ENCODE assay signal across 8 cellular contexts in genomic region chr19:11155373-11156120, GRCh38. TPM values are rescaled to one million over a fixed set of nuclear protein-coding genes. Genes with fewer than 3 reads are reported as not detected.
DNase-seq lines count a peak whose midpoint lies in the region; FAIRE-seq and TF ChIP-seq lines count a peak whose summit lies in the region.

Gene SPC24 (minus strand): TSS chr19:11155782. CDS start chr19:11155776, 6 bp downstream.

- peak within 1 kb of the TSS; percentile 99 for H3K18ac ChIP-seq in neuronal stem cell (ENCODE audit: low read length)

- CTCF ChIA-PET in HEK293T (lab: Yijun Ruan, JAX), result no interaction called here

- H3K9ac ChIP-seq in neuronal stem cell (ENCODE audit: low read depth, low read length, poor library complexity), result peak within 1 kb of the TSS; percentile 100

- H3K23ac ChIP-seq in neuronal stem cell (ENCODE audit: low read depth, low read length, poor library complexity), result peak within 1 kb of the TSS; percentile 99

- H2BK120ac ChIP-seq in neuronal stem cell (ENCODE audit: low read depth, low read length), result no peak within 1 kb of the TSS

- H2BK15ac ChIP-seq in neuronal stem cell (ENCODE audit: low read length), result no peak within 1 kb of the TSS

- peak within 1 kb of the TSS; percentile 89 for H2AFZ ChIP-seq in neuronal stem cell (ENCODE audit: low read length)

- POLR2A ChIA-PET in HEK293T (lab: Yijun Ruan, JAX), result interaction anchor here (1.0 to 3.8 kb wide), 8 partner anchors 8 to 67 kb away, joined by 3 to 26 read pairs (median 5); no protein-coding TSS in a partner anchor

- peak within 1 kb of the TSS; percentile 66 for H3K4me2 ChIP-seq in neuronal stem cell (ENCODE audit: insufficient read depth, low read length, poor library complexity, severe bottlenecking)

- peak within 1 kb of the TSS; percentile 7 for H3K27ac ChIP-seq in neuronal stem cell (replicated peaks; ENCODE audit: low read length)
- H3K27ac ChIP-seq in substantia nigra (ENCODE audit: low read depth, low read length, poor library complexity, severe bottlenecking), result peak within 1 kb of the TSS; percentile 52

- peaks cover 3 to 7% of the 10 kb centered on the region in 2 donors for H3K4me1 ChIP-seq in neuronal stem cell (ENCODE audit: control insufficient read depth in 2 of 2, insufficient read depth in 1 of 2, low read depth in 1 of 2, low read length in 2 of 2)

- H3K36me3 ChIP-seq in neuronal stem cell (replicated peaks in 1 of 2; ENCODE audit: control insufficient read depth in 2 of 2, insufficient read depth in 2 of 2, low read length in 2 of 2), result peaks cover 2 to 24% of the 10 kb centered on the region in 2 donors

- DNase-seq in GF-D8 (lab: John Stamatoyannopoulos, UW) (peak; percentile 95), HEK293T (ENCODE audit: extremely low spot score) (peak; percentile 100), MV-4-11 (lab: John Stamatoyannopoulos, UW) (peak; percentile 100), SK-MEL-5 (ENCODE audit: low read depth, low spot score) (peak; percentile 97), frontal cortex (ENCODE audit: low spot score in 2 of 2) (peak; percentile 98 to 99), neuronal stem cell (ENCODE audit: low spot score) (peak; percentile 98), substantia nigra (lab: John Stamatoyannopoulos, UW) (peak; percentile 58 to 98 (median 94))
- peak; percentile 91 for DNase-seq in activated naive CD4-positive, alpha-beta T cell treated with Interleukin-2 at 50 U/mL for 16 hours

- peak within 1 kb of the TSS; percentile 53 for H4K91ac ChIP-seq in neuronal stem cell (ENCODE audit: low read depth, low read length, poor library complexity)

- peak within 1 kb of the TSS; percentile 96 for H2AK5ac ChIP-seq in neuronal stem cell (ENCODE audit: low read depth, low read length)

- H3K14ac ChIP-seq in neuronal stem cell (ENCODE audit: low read length), result peak within 1 kb of the TSS; percentile 89

- peaks cover 7% of the 10 kb centered on the region for H3K79me1 ChIP-seq in neuronal stem cell (ENCODE audit: low read depth, low read length)

- WGBS in neuronal stem cell (ENCODE audit: extremely low coverage in 2 of 2, insufficient read length in 2 of 2, insufficient replicate concordance in 1 of 2), 2 donors, result no CpG with 5 or more reads among the region's 50 CpGs

- H4K8ac ChIP-seq in neuronal stem cell (ENCODE audit: low read depth, low read length), result peak within 1 kb of the TSS; percentile 98

- peak; percentile 93 for FAIRE-seq in frontal cortex (lab: Jason Lieb, UNC)

- H3K4ac ChIP-seq in neuronal stem cell (ENCODE audit: low read length), result peak within 1 kb of the TSS; percentile 84

- in situ Hi-C loops in SK-MEL-5 (cut with HindIII; ENCODE audit: low pct_unique_long_range_greater_than_20kb, low sequenced_read_pairs), result no loop called here

- no peaks in the 10 kb centered on the region for H3K9me3 ChIP-seq in neuronal stem cell (replicated peaks in 1 of 2; ENCODE audit: control insufficient read depth in 2 of 2, insufficient read depth in 1 of 2, low read depth in 1 of 2, low read length in 2 of 2)

- no peak within 1 kb of the TSS for H2BK12ac ChIP-seq in neuronal stem cell (ENCODE audit: low read length)

- peak within 1 kb of the TSS; percentile 93 for H2BK5ac ChIP-seq in neuronal stem cell (ENCODE audit: low read length)

- H3K27me3 ChIP-seq in neuronal stem cell (ENCODE audit: control insufficient read depth in 3 of 3, insufficient read depth in 3 of 3, low read depth in 1 of 3, low read length in 3 of 3), result no peaks in the 10 kb centered on the region

- H3K4me3 ChIP-seq in neuronal stem cell (ENCODE audit: low read length in 2 of 2), result peak within 1 kb of the TSS; percentile 82 to 95

TF ChIP-seq in HEK293T, 16 proteins besides CTCF, POLR2A, EP300 and RAD21:
- peak; percentile 63 for TF ChIP-seq ELF4 (IDR thresholded peaks at IDR 0.05)
- TF ChIP-seq NFRKB (IDR thresholded peaks at IDR 0.05), result peak; percentile 54; the same call in 1 of the 2 replicates
- TF ChIP-seq TARDBP (IDR thresholded peaks at IDR 0.05), result no peak
- peak; percentile 69 for TF ChIP-seq L3MBTL2 (conservative IDR thresholded peaks at IDR 0.05)
- TF ChIP-seq ZNF384 (IDR thresholded peaks at IDR 0.05), result no peak
- TF ChIP-seq ARNT (IDR thresholded peaks at IDR 0.05), result no peak
- no peak for TF ChIP-seq FOXM1 (IDR thresholded peaks at IDR 0.05; ENCODE audit: borderline replicate concordance)
- TF ChIP-seq FOXA1 (IDR thresholded peaks at IDR 0.05), result no peak
- no peak for TF ChIP-seq CTBP1 (IDR thresholded peaks at IDR 0.05; ENCODE audit: borderline replicate concordance)
- TF ChIP-seq HDGF (IDR thresholded peaks at IDR 0.05; ENCODE audit: borderline replicate concordance), result no peak
- TF ChIP-seq BHLHE40 (IDR thresholded peaks at IDR 0.05; ENCODE audit: borderline replicate concordance), result no peak
- no peak for TF ChIP-seq SUZ12 (IDR thresholded peaks at IDR 0.05)
- peak; percentile 84 for TF ChIP-seq FOXK2 (IDR thresholded peaks at IDR 0.05)
- no peak for TF ChIP-seq SP1 (IDR thresholded peaks at IDR 0.05)
- TF ChIP-seq LEF1 (IDR thresholded peaks at IDR 0.05; ENCODE audit: borderline replicate concordance), result no peak
- TF ChIP-seq PKNOX1 (IDR thresholded peaks at IDR 0.05), result peak; percentile 100
TF ChIP-seq in HEK293T: peak in this region for 5.

RNA-seq across cellular contexts. Expression of gene SPC24, which starts in this region (rescaled TPM):
- 18.7 and 23.4 TPM in 2 replicates for total RNA-seq in SK-MEL-5 (2014; rRNA removed; shearing (Covaris generic))
- polyA plus RNA-seq in SK-MEL-5 (2015; cell fraction: cytosol; rRNA removed), result 12.4 and 15.1 TPM in 2 replicates
- polyA plus RNA-seq in SK-MEL-5 (2015; cell fraction: nucleus; rRNA removed), result 8.3 and 10.8 TPM in 2 replicates
- total RNA-seq in frontal cortex, result 6.9 TPM
- 21.3 TPM for polyA plus RNA-seq in neuronal stem cell (2013, experiment 1 of 2)
- 22.7 TPM for polyA plus RNA-seq in neuronal stem cell (2013, experiment 2 of 2)

Comparison
In these comparisons a context has a peak if more than half of its experiments do, and no peak if none do; other contexts are left out.
1. Peak in every context shown above with its lines: DNase-seq, H3K4me3 ChIP-seq and H3K27ac ChIP-seq.